In genomic region chr18:39389800-39390379, GRCh38 we compare ENCODE assay signal across 19 cellular contexts.
A peak's percentile ranks its signal among the peaks of the same experiment; 100 is the strongest.
DNase-seq lines count a peak whose midpoint lies in the region.
"Had no signal": no experiment of that assay in that cellular context is flagged by ENCODE, and none has a peak within 500 bp of the region (broad histone marks: within the 10 kb centered on the region; RNA-seq: fewer than 3 reads in every experiment).

No MANE protein-coding gene starts in this region.

- H3K9me3 ChIP-seq in effector memory CD4-positive, alpha-beta T cell (ENCODE audit: control insufficient read depth, low read length): no peaks in the 10 kb centered on the region
- H3K9me3 ChIP-seq: neutrophil had no signal

- no peaks in the 10 kb centered on the region for H3K36me3 Mint-ChIP-seq in activated CD4-positive, alpha-beta memory T cell treated with anti-CD3 and anti-CD28 coated beads, Interleukin-2, amount 10 ng/mL, durations not matched to agents 7 days and 5 days (ENCODE audit: low read depth)
- no peaks in the 10 kb centered on the region for H3K36me3 Mint-ChIP-seq in activated T-helper 2 cell treated with anti-CD3 and anti-CD28 coated beads, Interferon-gamma antibody, Interleukin-2, Interleukin-4, amounts not matched to agents 10 μg/mL and 5 μg/mL and 100 μg/mL, durations not matched to agents 14 hours and 24 hours and 36 hours (ENCODE audit: low read depth)

- no peak overlapping the region for H3K4me3 ChIP-seq in effector memory CD4-positive, alpha-beta T cell (ENCODE audit: insufficient read depth, low read depth, low read length, poor library complexity, severe bottlenecking)
- H3K4me3 ChIP-seq: BLaER1, right atrium auricular region, SJSA1 had no signal

- H3K36me3 ChIP-seq in effector memory CD4-positive, alpha-beta T cell (ENCODE audit: control insufficient read depth, insufficient read depth, low read length): no peaks in the 10 kb centered on the region
- H3K36me3 ChIP-seq: BLaER1, neutrophil, right atrium auricular region, SJSA1 had no signal

- H3K27ac ChIP-seq in effector memory CD4-positive, alpha-beta T cell (ENCODE audit: insufficient read depth, low read length, poor library complexity, severe bottlenecking): no peak overlapping the region
- H3K27ac ChIP-seq: BLaER1, epithelial cell of prostate, neutrophil, right atrium auricular region, SJSA1 had no signal

- H3K4me1 Mint-ChIP-seq in activated CD4-positive, alpha-beta memory T cell treated with anti-CD3 and anti-CD28 coated beads, Interleukin-2, amount 10 ng/mL, durations not matched to agents 7 days and 5 days: no peaks in the 10 kb centered on the region
- no peaks in the 10 kb centered on the region for H3K4me1 Mint-ChIP-seq in activated T-helper 2 cell treated with anti-CD3 and anti-CD28 coated beads, Interferon-gamma antibody, Interleukin-2, Interleukin-4, amounts not matched to agents 10 μg/mL and 5 μg/mL and 100 μg/mL, durations not matched to agents 14 hours and 24 hours and 36 hours (ENCODE audit: low read depth)
- H3K4me1 Mint-ChIP-seq: stimulated activated naive CD8-positive, alpha-beta T cell treated with anti-CD3 and anti-CD28 coated beads, Interleukin-15, amount 100 ng/mL, for 72 hours had no signal

- intact Hi-C loops in activated T-helper 2 cell treated with anti-CD3 and anti-CD28 coated beads, Interferon-gamma antibody, Interleukin-2, Interleukin-4, amounts not matched to agents 10 μg/mL and 5 μg/mL and 100 μg/mL, durations not matched to agents 14 hours and 24 hours and 36 hours (cut with micrococcal nuclease): no loop called here

- DNase-seq in EH (ENCODE audit: low read depth) (peak; percentile 17), M059J (ENCODE audit: low read depth) (peak; percentile 45), RPMI7951 (ENCODE audit: low read depth) (peak; percentile 60), iPS DF 4.7 (ENCODE audit: extremely low read depth, low spot score) (peak; percentile 16), NCI-H510A treated with DMSO at 0.1 percent for 48 hours (lab: John Stamatoyannopoulos, UW) (no peak)
- no peak for DNase-seq in activated CD4-positive, alpha-beta memory T cell treated with anti-CD3 and anti-CD28 coated beads, Interleukin-2, amount 10 ng/mL, durations not matched to agents 7 days and 5 days
- no peak for DNase-seq in effector memory CD4-positive, alpha-beta T cell
- DNase-seq in activated T-helper 2 cell treated with anti-CD3 and anti-CD28 coated beads, Interferon-gamma antibody, Interleukin-2, Interleukin-4, amounts not matched to agents 10 μg/mL and 5 μg/mL and 100 μg/mL, durations not matched to agents 14 hours and 24 hours and 36 hours (ENCODE audit: low spot score): no peak
- DNase-seq: activated CD4-positive, alpha-beta T cell treated with anti-CD3 and anti-CD28 coated beads for 1 hour; activated CD8-positive, alpha-beta memory T cell treated with anti-CD3 and anti-CD28 coated beads, Interleukin-2, amount 50 U/mL, for 4 hours; activated naive CD4-positive, alpha-beta T cell treated with Interleukin-2 at 50 U/mL for 16 hours; NCI-H1417; stimulated activated naive CD8-positive, alpha-beta T cell treated with anti-CD3 and anti-CD28 coated beads, Interleukin-15, amount 100 ng/mL, for 72 hours; T-helper 9 cell had no signal

- POLR2A ChIA-PET in activated CD4-positive, alpha-beta memory T cell treated with anti-CD3 and anti-CD28 coated beads, Interleukin-2, amount 10 ng/mL, durations not matched to agents 7 days and 5 days (lab: Charles Lee): no interaction called here

- CTCF ChIA-PET in activated CD4-positive, alpha-beta memory T cell treated with anti-CD3 and anti-CD28 coated beads, Interleukin-2, amount 10 ng/mL, durations not matched to agents 7 days and 5 days (lab: Charles Lee): no interaction called here

- no peak overlapping the region for H3K4me3 Mint-ChIP-seq in activated CD4-positive, alpha-beta memory T cell treated with anti-CD3 and anti-CD28 coated beads, Interleukin-2, amount 10 ng/mL, durations not matched to agents 7 days and 5 days
- H3K4me3 Mint-ChIP-seq in activated T-helper 2 cell treated with anti-CD3 and anti-CD28 coated beads, Interferon-gamma antibody, Interleukin-2, Interleukin-4, amounts not matched to agents 10 μg/mL and 5 μg/mL and 100 μg/mL, durations not matched to agents 14 hours and 24 hours and 36 hours (ENCODE audit: low read depth): no peak overlapping the region
- H3K4me3 Mint-ChIP-seq: stimulated activated naive CD8-positive, alpha-beta T cell treated with anti-CD3 and anti-CD28 coated beads, Interleukin-15, amount 100 ng/mL, for 72 hours had no signal

- H3K9me3 Mint-ChIP-seq in activated CD4-positive, alpha-beta memory T cell treated with anti-CD3 and anti-CD28 coated beads, Interleukin-2, amount 10 ng/mL, durations not matched to agents 7 days and 5 days: peaks cover 21% of the 10 kb centered on the region
- H3K9me3 Mint-ChIP-seq in activated T-helper 2 cell treated with anti-CD3 and anti-CD28 coated beads, Interferon-gamma antibody, Interleukin-2, Interleukin-4, amounts not matched to agents 10 μg/mL and 5 μg/mL and 100 μg/mL, durations not matched to agents 14 hours and 24 hours and 36 hours: peaks cover 40% of the 10 kb centered on the region

- no peaks in the 10 kb centered on the region for H3K27me3 Mint-ChIP-seq in activated CD4-positive, alpha-beta memory T cell treated with anti-CD3 and anti-CD28 coated beads, Interleukin-2, amount 10 ng/mL, durations not matched to agents 7 days and 5 days
- no peaks in the 10 kb centered on the region for H3K27me3 Mint-ChIP-seq in activated T-helper 2 cell treated with anti-CD3 and anti-CD28 coated beads, Interferon-gamma antibody, Interleukin-2, Interleukin-4, amounts not matched to agents 10 μg/mL and 5 μg/mL and 100 μg/mL, durations not matched to agents 14 hours and 24 hours and 36 hours (ENCODE audit: low read depth)
- H3K27me3 Mint-ChIP-seq: stimulated activated naive CD8-positive, alpha-beta T cell treated with anti-CD3 and anti-CD28 coated beads, Interleukin-15, amount 100 ng/mL, for 72 hours had no signal

- no peaks in the 10 kb centered on the region for H3K4me1 ChIP-seq in effector memory CD4-positive, alpha-beta T cell (ENCODE audit: control insufficient read depth, insufficient read depth, low read length, poor library complexity, severe bottlenecking)
- H3K4me1 ChIP-seq: BLaER1, right atrium auricular region, SJSA1 had no signal

- no peaks in the 10 kb centered on the region for H3K27me3 ChIP-seq in effector memory CD4-positive, alpha-beta T cell (replicated peaks; ENCODE audit: control insufficient read depth, insufficient read depth, low read length, poor library complexity, severe bottlenecking)
- H3K27me3 ChIP-seq: BLaER1, neutrophil, right atrium auricular region, SJSA1 had no signal

- H3K27ac Mint-ChIP-seq in activated CD4-positive, alpha-beta memory T cell treated with anti-CD3 and anti-CD28 coated beads, Interleukin-2, amount 10 ng/mL, durations not matched to agents 7 days and 5 days: no peak overlapping the region
- H3K27ac Mint-ChIP-seq in activated T-helper 2 cell treated with anti-CD3 and anti-CD28 coated beads, Interferon-gamma antibody, Interleukin-2, Interleukin-4, amounts not matched to agents 10 μg/mL and 5 μg/mL and 100 μg/mL, durations not matched to agents 14 hours and 24 hours and 36 hours: no peak overlapping the region
- H3K27ac Mint-ChIP-seq: stimulated activated naive CD8-positive, alpha-beta T cell treated with anti-CD3 and anti-CD28 coated beads, Interleukin-15, amount 100 ng/mL, for 72 hours had no signal

Comparison
In these comparisons a context has a peak if more than half of its experiments do, and no peak if none do; other contexts are left out.
1. DNase-seq: peak in EH (single experiment), M059J (single experiment), RPMI7951 (single experiment) and iPS DF 4.7 (single experiment); none in activated CD4-positive, alpha-beta memory T cell treated with anti-CD3 and anti-CD28 coated beads, Interleukin-2, amount 10 ng/mL, durations not matched to agents 7 days and 5 days (single experiment), effector memory CD4-positive, alpha-beta T cell (0 of 3), NCI-H510A treated with DMSO at 0.1 percent for 48 hours (single experiment) and activated T-helper 2 cell treated with anti-CD3 and anti-CD28 coated beads, Interferon-gamma antibody, Interleukin-2, Interleukin-4, amounts not matched to agents 10 μg/mL and 5 μg/mL and 100 μg/mL, durations not matched to agents 14 hours and 24 hours and 36 hours (single experiment).